ENCODE assay signal across 8 cellular contexts in genomic region chr20:59939052-59939878, GRCh38. TPM values are rescaled to one million over a fixed set of nuclear protein-coding genes. Genes with fewer than 3 reads are reported as not detected.
DNase-seq lines count a peak whose midpoint lies in the region; ATAC-seq and TF ChIP-seq lines count a peak whose summit lies in the region.

No MANE protein-coding gene starts in this region.

- no peak for TF ChIP-seq RAD21 in HCT116 (IDR thresholded peaks at IDR 0.05; ENCODE audit: low read depth)

- H3K9ac ChIP-seq in HCT116 (ENCODE audit: low read length): peak overlapping the region; percentile 82

- peaks cover 12% of the 10 kb centered on the region for H3K36me3 Mint-ChIP-seq in activated CD4-positive, alpha-beta memory T cell treated with anti-CD3 and anti-CD28 coated beads for 36 hours

- H2AFZ ChIP-seq in HCT116 (ENCODE audit: low read depth, low read length, poor library complexity, severe bottlenecking): no peak overlapping the region

- ATAC-seq in HCT116 (no peak), psoas muscle (peak in 1 of 4 donors; percentile 1)

- peak overlapping the region; percentile 91 for H3K4me2 ChIP-seq in HCT116 (ENCODE audit: low read length)

- no peaks in the 10 kb centered on the region for H3K27me3 ChIP-seq in HCT116 (ENCODE audit: insufficient read depth, low read length)
- peaks cover 7% of the 10 kb centered on the region for H3K27me3 ChIP-seq in cardiac muscle cell
- H3K27me3 ChIP-seq in psoas muscle (ENCODE audit: insufficient read depth in 3 of 3, low read length in 2 of 3): no peaks in the 10 kb centered on the region

- POLR2A ChIA-PET in AG04449 (lab: Yijun Ruan, JAX): interaction anchor here (0.6 to 1.5 kb wide), 3 partner anchors 178 to 1651 kb away, joined by 3 to 5 read pairs (median 3); no protein-coding TSS in a partner anchor
- POLR2A ChIA-PET in HCT116 (lab: Charles Lee): no interaction called here
- POLR2A ChIA-PET in activated CD4-positive, alpha-beta memory T cell treated with anti-CD3 and anti-CD28 coated beads for 36 hours (lab: Charles Lee): interaction anchor here (1.0 to 1.1 kb wide), 2 partner anchors 10 to 118 kb away, joined by 3 to 4 read pairs; no protein-coding TSS in a partner anchor

- peak overlapping the region; percentile 98 for H3K4me3 Mint-ChIP-seq in activated CD4-positive, alpha-beta memory T cell treated with anti-CD3 and anti-CD28 coated beads for 36 hours

- intact Hi-C loops in HCT116 (cut with micrococcal nuclease) (no loop called here), psoas muscle (cut with DNase I) (loop anchor here in 1 of 2 donors (5.0 kb wide), 1 partner anchor 118 kb away; no protein-coding TSS in a partner anchor)
- intact Hi-C loops in activated CD4-positive, alpha-beta memory T cell treated with anti-CD3 and anti-CD28 coated beads for 36 hours (cut with micrococcal nuclease): no loop called here

- no peaks in the 10 kb centered on the region for H3K9me2 ChIP-seq in HCT116 (ENCODE audit: insufficient read depth)

- H3K4me3 ChIP-seq in AG04449 (ENCODE audit: low read depth, low read length): peak overlapping the region; percentile 77
- H3K4me3 ChIP-seq in HCT116 (replicated peaks in 1 of 2; ENCODE audit: low read depth in 1 of 2, low read length in 2 of 2): peak overlapping the region; percentile 77 to 82
- peak overlapping the region; percentile 93 for H3K4me3 ChIP-seq in cardiac muscle cell
- peak overlapping the region; percentile 85 for H3K4me3 ChIP-seq in psoas muscle

- no peak overlapping the region for H3K27ac Mint-ChIP-seq in activated CD4-positive, alpha-beta memory T cell treated with anti-CD3 and anti-CD28 coated beads for 36 hours

- TF ChIP-seq CTCF in AG04449 (IDR thresholded peaks at IDR 0.05; ENCODE audit: insufficient read depth, low read length, missing control alignments) (no peak), HCT116 (IDR thresholded peaks at IDR 0.05 in 2 of 3, conservative IDR thresholded peaks at IDR 0.05 in 1 of 3; ENCODE audit: borderline replicate concordance in 1 of 3, insufficient read depth in 1 of 3, low read depth in 2 of 3, low read length in 2 of 3) (no peak), cardiac muscle cell (IDR thresholded peaks at IDR 0.05; ENCODE audit: low read depth, low read length) (no peak), psoas muscle (IDR thresholded peaks at IDR 0.05) (no peak)

- H3K27ac ChIP-seq in HCT116 (ENCODE audit: low read depth, low read length) (peak overlapping the region; percentile 97), cardiac muscle cell (peak overlapping the region; percentile 97), psoas muscle (peak overlapping the region; percentile 96)

- no peaks in the 10 kb centered on the region for H4K20me1 ChIP-seq in HCT116 (ENCODE audit: insufficient read depth)

- H3K36me3 ChIP-seq in HCT116 (ENCODE audit: control insufficient read depth in 1 of 2, insufficient read depth in 2 of 2, low read length in 2 of 2) (peaks cover 6 to 7% of the 10 kb centered on the region in 2 experiments), cardiac muscle cell (peaks cover 15% of the 10 kb centered on the region), psoas muscle (ENCODE audit: insufficient read depth in 1 of 2, low read depth in 1 of 2) (peaks cover 0 to 20% of the 10 kb centered on the region in 2 donors)

- DNase-seq in AG04449 (ENCODE audit: low read depth, low spot score): no peak
- no peak for DNase-seq in HCT116 (ENCODE audit: low read depth, low spot score)
- peak; percentile 10 for DNase-seq in activated CD4-positive, alpha-beta memory T cell treated with anti-CD3 and anti-CD28 coated beads for 36 hours
- no peak for DNase-seq in cardiac muscle cell (ENCODE audit: low read depth in 1 of 2, low spot score in 1 of 2)
- peak; percentile 25 to 59 for DNase-seq in psoas muscle
- DNase-seq in NCI-H146 treated with DMSO at 0.1 percent for 48 hours (lab: John Stamatoyannopoulos, UW; ENCODE audit: unreplicated experiment): no peak
- no peak for DNase-seq in NCI-H2196 (lab: John Stamatoyannopoulos, UW; ENCODE audit: unreplicated experiment)
- DNase-seq in NCI-H82 (lab: John Stamatoyannopoulos, UW): no peak

- no peaks in the 10 kb centered on the region for H3K27me3 Mint-ChIP-seq in activated CD4-positive, alpha-beta memory T cell treated with anti-CD3 and anti-CD28 coated beads for 36 hours

- CTCF ChIA-PET in AG04449 (lab: Yijun Ruan, JAX) (interaction anchor here (1.1 to 2.3 kb wide), 7 partner anchors 8 to 1324 kb away, joined by 3 to 13 read pairs (median 5); no protein-coding TSS in a partner anchor), HCT116 (lab: Charles Lee) (interaction anchor here (1.6 to 2.3 kb wide), 3 partner anchors 16 to 111 kb away, joined by 6 to 9 read pairs (median 7); no protein-coding TSS in a partner anchor)
- CTCF ChIA-PET in activated CD4-positive, alpha-beta memory T cell treated with anti-CD3 and anti-CD28 coated beads for 36 hours (lab: Charles Lee): interaction anchor here (0.6 to 1.7 kb wide), 6 partner anchors 9 to 116 kb away, joined by 3 to 8 read pairs (median 4); no protein-coding TSS in a partner anchor

- H3K9me3 Mint-ChIP-seq in activated CD4-positive, alpha-beta memory T cell treated with anti-CD3 and anti-CD28 coated beads for 36 hours: no peaks in the 10 kb centered on the region

- peaks cover 33% of the 10 kb centered on the region for H3K4me1 Mint-ChIP-seq in activated CD4-positive, alpha-beta memory T cell treated with anti-CD3 and anti-CD28 coated beads for 36 hours (ENCODE audit: low read depth)

- no peaks in the 10 kb centered on the region for H3K79me2 ChIP-seq in HCT116 (ENCODE audit: insufficient read depth, low read length)

- 42 to 59% (median 50%) methylated on average over 75 to 104 of the region's 104 CpGs for WGBS in psoas muscle, 3 donors

- peaks cover 0 to 11% of the 10 kb centered on the region in 2 experiments; a peak in 3 of 4 replicates for H3K4me1 ChIP-seq in HCT116 (ENCODE audit: control insufficient read depth in 1 of 2, insufficient read depth in 2 of 2, low read length in 2 of 2)
- H3K4me1 ChIP-seq in cardiac muscle cell (ENCODE audit: low read depth): peaks cover 35% of the 10 kb centered on the region
- H3K4me1 ChIP-seq in psoas muscle: peaks cover 55% of the 10 kb centered on the region

- no peaks in the 10 kb centered on the region for H3K9me3 ChIP-seq in HCT116 (ENCODE audit: control insufficient read depth in 1 of 2, insufficient read depth in 1 of 2, low read depth in 1 of 2, low read length in 2 of 2)
- no peaks in the 10 kb centered on the region for H3K9me3 ChIP-seq in cardiac muscle cell (ENCODE audit: low read depth)
- no peaks in the 10 kb centered on the region for H3K9me3 ChIP-seq in psoas muscle

- TF ChIP-seq POLR2A in HCT116 (IDR thresholded peaks at IDR 0.05; ENCODE audit: borderline replicate concordance, extremely low read depth, insufficient read depth, insufficient read length): no peak

- BruUV-seq in HCT116 (replicated peaks; lab: Mats Ljungman, UMichigan): no TSS peak

- RAD21 ChIA-PET in HCT116 (lab: Charles Lee; ENCODE audit: low non-redundant PET in 1 of 2, low total read pairs in 2 of 2, uncharacterized antibody in 2 of 2, unreplicated experiment in 2 of 2): no interaction called here

TF ChIP-seq in HCT116, 20 proteins besides CTCF, POLR2A, EP300 and RAD21:
- TF ChIP-seq YY1 (IDR thresholded peaks at IDR 0.05; ENCODE audit: extremely low read depth, insufficient replicate concordance, low read depth, low read length): no peak
- TF ChIP-seq MAX (IDR thresholded peaks at IDR 0.05): no peak
- no peak for TF ChIP-seq POLR2AphosphoS5 (IDR thresholded peaks at IDR 0.05; ENCODE audit: low read depth, low read length)
- no peak for TF ChIP-seq ZFX (IDR thresholded peaks at IDR 0.05)
- no peak for TF ChIP-seq CBX3 (IDR thresholded peaks at IDR 0.05; ENCODE audit: low read depth)
- no peak for TF ChIP-seq ZNF274 (IDR thresholded peaks at IDR 0.05; ENCODE audit: low read depth, low read length)
- TF ChIP-seq SIN3A (IDR thresholded peaks at IDR 0.05; ENCODE audit: low read depth): no peak
- TF ChIP-seq SP1 (IDR thresholded peaks at IDR 0.05; ENCODE audit: low read depth): no peak
- TF ChIP-seq SRF (IDR thresholded peaks at IDR 0.05; ENCODE audit: low read depth): no peak
- no peak for TF ChIP-seq JUND (IDR thresholded peaks at IDR 0.05)
- TF ChIP-seq EZH2 (IDR thresholded peaks at IDR 0.05): no peak

RNA-seq across cellular contexts. Expression of gene PPP1R3D, which starts 0.8 kb away (rescaled TPM):
- total RNA-seq in HCT116 (2021; ENCODE audit: unreplicated experiment) (2.7 TPM), cardiac muscle cell (10.4 and 10.6 TPM in 2 replicates), psoas muscle (1 to 10 TPM; 4.6 to 8.8 (median 7.0) TPM)
- polyA plus RNA-seq in HCT116 (2012): 0.97 and 1.1 TPM in 2 replicates
- 1 to 10 TPM; 5.7 TPM for total RNA-seq in activated CD4-positive, alpha-beta memory T cell treated with anti-CD3 and anti-CD28 coated beads for 36 hours
- polyA plus RNA-seq in cardiac muscle cell (4.3 and 6.7 TPM in 2 replicates), psoas muscle (10 to 100 TPM in 1 of 3 donors, 1 to 10 TPM in 2; 2.0 to 14.7 (median 4.3) TPM)

RNA-seq across cellular contexts. Expression of gene FAM217B, which starts 0.9 kb away (rescaled TPM):
- 8.1 TPM for total RNA-seq in HCT116 (2021; ENCODE audit: unreplicated experiment)
- polyA plus RNA-seq in HCT116 (2012): 1.8 and 2.5 TPM in 2 replicates
- total RNA-seq in activated CD4-positive, alpha-beta memory T cell treated with anti-CD3 and anti-CD28 coated beads for 36 hours: 10 to 100 TPM; 18.4 to 20.3 TPM
- 11.3 and 12.3 TPM in 2 replicates for total RNA-seq in cardiac muscle cell
- 22.0 and 25.2 TPM in 2 replicates for polyA plus RNA-seq in cardiac muscle cell
- 10 to 100 TPM in 1 of 4 donors, 1 to 10 TPM in 3; 6.5 to 29.2 (median 6.9) TPM for total RNA-seq in psoas muscle
- 10 to 100 TPM in 1 of 3 donors, 1 to 10 TPM in 2; 1.9 to 19.8 (median 2.2) TPM for polyA plus RNA-seq in psoas muscle

RNA-seq across cellular contexts. Expression of gene SYCP2, which starts 5.8 kb away (rescaled TPM):
- total RNA-seq in HCT116 (2021; ENCODE audit: unreplicated experiment): 0.59 TPM
- polyA plus RNA-seq in HCT116 (2012): 0.13 TPM in 1 of 2 replicates, not detected in the other
- total RNA-seq in activated CD4-positive, alpha-beta memory T cell treated with anti-CD3 and anti-CD28 coated beads for 36 hours: 1 to 10 TPM; 3.1 to 3.9 TPM
- 0.14 TPM in 1 of 2 replicates, not detected in the other for total RNA-seq in cardiac muscle cell
- 0.07 and 0.60 TPM in 2 replicates for polyA plus RNA-seq in cardiac muscle cell
- total RNA-seq in psoas muscle: 1 to 10 TPM in 1 of 4 donors, under 1 TPM in 3; 0.49 to 1.1 (median 0.79) TPM
- polyA plus RNA-seq in psoas muscle: under 1 TPM; 0.29 to 0.42 (median 0.30) TPM

RNA-seq across cellular contexts. Expression of gene CDH26, which starts 19.0 kb away (rescaled TPM):
- total RNA-seq in HCT116 (2021; ENCODE audit: unreplicated experiment) (0.34 TPM), cardiac muscle cell (0.18 and 1.6 TPM in 2 replicates), psoas muscle (under 1 TPM; 0.22 to 0.77 (median 0.35) TPM)
- polyA plus RNA-seq in HCT116 (2012): 0.16 and 0.26 TPM in 2 replicates
- 1 to 10 TPM; 1.5 to 1.6 TPM for total RNA-seq in activated CD4-positive, alpha-beta memory T cell treated with anti-CD3 and anti-CD28 coated beads for 36 hours
- polyA plus RNA-seq in cardiac muscle cell (0.38 and 0.96 TPM in 2 replicates), psoas muscle (under 1 TPM; 0.18 to 0.62 (median 0.32) TPM)

Comparison
In these comparisons a context has a peak if more than half of its experiments do, and no peak if none do; other contexts are left out.
1. DNase-seq: peak in activated CD4-positive, alpha-beta memory T cell treated with anti-CD3 and anti-CD28 coated beads for 36 hours (single experiment) and psoas muscle (2 of 2); none in AG04449 (single experiment), HCT116 (single experiment), cardiac muscle cell (0 of 2), NCI-H146 treated with DMSO at 0.1 percent for 48 hours (single experiment), NCI-H2196 (single experiment) and NCI-H82 (single experiment).
2. Peak in every context shown above with its lines, with median percentiles within 50 percentile points of each other: H3K4me3 ChIP-seq and H3K27ac ChIP-seq.